ENCODE assay signal across 27 cellular contexts in genomic region chr3:178340523-178340922, GRCh38.
"Had no signal": no experiment of that assay in that cellular context is flagged by ENCODE, and none has a peak within 500 bp of the region (broad histone marks: within the 10 kb centered on the region; RNA-seq: fewer than 3 reads in every experiment).

No MANE protein-coding gene starts in this region.

- H3K36me3 ChIP-seq: brain microvascular endothelial cell, gastrocnemius medialis, heart left ventricle had no signal

- H3K4me3 ChIP-seq: coronary artery, dorsolateral prefrontal cortex, gastrocnemius medialis, heart left ventricle had no signal

- H3K27ac ChIP-seq: brain microvascular endothelial cell, coronary artery, dorsolateral prefrontal cortex, foreskin keratinocyte, gastrocnemius medialis, heart left ventricle had no signal

- H3K27me3 ChIP-seq: brain microvascular endothelial cell, dorsolateral prefrontal cortex, foreskin keratinocyte, gastrocnemius medialis, heart left ventricle had no signal

- ATAC-seq: activated CD4-positive, alpha-beta T cell treated with anti-CD3 and anti-CD28 coated beads for 36 hours; activated CD8-positive, alpha-beta memory T cell treated with anti-CD3 and anti-CD28 coated beads, Interleukin-2, amount 10 ng/mL, durations not matched to agents 7 days and 5 days; activated CD8-positive, alpha-beta T cell treated with anti-CD3 and anti-CD28 coated beads, Interleukin-2, amount 10 ng/mL, durations not matched to agents 7 days and 5 days; activated naive CD4-positive, alpha-beta T cell treated with anti-CD3 and anti-CD28 coated beads, Interleukin-2, amount 50 U/mL, for 72 hours; esophagus mucosa; foreskin keratinocyte; gastrocnemius medialis; heart left ventricle had no signal

- H3K4me1 ChIP-seq: foreskin keratinocyte, gastrocnemius medialis had no signal

- H3K9me3 ChIP-seq: gastrocnemius medialis, heart left ventricle had no signal

- DNase-seq: activated CD4-positive, alpha-beta memory T cell treated with anti-CD3 and anti-CD28 coated beads for 36 hours; activated CD4-positive, alpha-beta T cell treated with anti-CD3 and anti-CD28 coated beads for 36 hours; activated CD4-positive, alpha-beta T cell treated with anti-CD3 and anti-CD28 coated beads, Interleukin-2, amount 10 ng/mL, durations not matched to agents 24 days and 14 days; activated CD4-positive, CD25-positive, alpha-beta regulatory T cell; activated CD4-positive, CD25-positive, alpha-beta regulatory T cell treated with anti-CD3 and anti-CD28 coated beads, Interleukin-2, amount 50 U/mL, for 72 hours; activated CD8-positive, alpha-beta memory T cell treated with anti-CD3 and anti-CD28 coated beads, Interleukin-2, amount 10 ng/mL, durations not matched to agents 7 days and 5 days; activated CD8-positive, alpha-beta memory T cell treated with anti-CD3 and anti-CD28 coated beads, Interleukin-2, amount 50 U/mL, for 4 hours; activated CD8-positive, alpha-beta T cell treated with anti-CD3 and anti-CD28 coated beads, Interleukin-2, amount 10 ng/mL, durations not matched to agents 7 days and 5 days; activated gamma-delta T cell; activated naive CD4-positive, alpha-beta T cell; activated naive CD4-positive, alpha-beta T cell treated with anti-CD3 and anti-CD28 coated beads, Interleukin-2, amount 10 ng/mL, durations not matched to agents 7 days and 5 days; activated naive CD8-positive, alpha-beta T cell treated with anti-CD3 and anti-CD28 coated beads, Interleukin-2, amount 10 ng/mL, durations not matched to agents 7 days and 5 days; activated T-cell treated with anti-CD3 and anti-CD28 coated beads, Interleukin-2, amount 50 U/mL, for 1 hour; activated T-cell treated with anti-CD3 and anti-CD28 coated beads, Interleukin-2, amount 50 U/mL, for 48 hours; anterior cingulate cortex; brain microvascular endothelial cell; dorsolateral prefrontal cortex; effector memory CD4-positive, alpha-beta T cell; endodermal cell; foreskin keratinocyte; gastrocnemius medialis; glutamatergic neuron; heart left ventricle; T-helper 2 cell had no signal
